In the genomic region with DNA sequence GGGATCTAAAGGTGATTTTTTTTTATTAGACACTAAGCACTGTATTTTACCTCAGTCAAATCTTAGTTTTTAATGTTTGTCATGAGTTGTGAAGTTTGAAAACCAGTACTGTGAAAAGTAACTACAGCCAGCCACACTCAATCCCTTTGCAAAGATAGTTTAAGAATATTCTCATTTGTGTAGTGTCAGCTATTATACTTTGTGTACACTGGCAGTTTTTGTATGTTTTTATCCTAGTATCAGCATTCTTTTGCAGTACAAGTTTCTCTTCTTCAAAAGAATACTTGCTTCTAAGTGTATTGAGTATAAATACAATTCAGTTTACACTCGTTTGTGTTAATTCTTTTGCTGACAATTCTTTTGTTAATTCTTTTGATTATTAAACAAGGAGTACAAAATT, we compare ENCODE assay signal across 5 cellular contexts.
A peak's percentile ranks its signal among the peaks of the same experiment; 100 is the strongest.
TF ChIP-seq lines count a peak whose summit lies in the region.

No MANE protein-coding gene starts in this region.

TF ChIP-seq in SK-N-SH, 30 proteins besides CTCF, POLR2A, EP300 and RAD21 (continues in another document):
- TF ChIP-seq, protein P1, sequence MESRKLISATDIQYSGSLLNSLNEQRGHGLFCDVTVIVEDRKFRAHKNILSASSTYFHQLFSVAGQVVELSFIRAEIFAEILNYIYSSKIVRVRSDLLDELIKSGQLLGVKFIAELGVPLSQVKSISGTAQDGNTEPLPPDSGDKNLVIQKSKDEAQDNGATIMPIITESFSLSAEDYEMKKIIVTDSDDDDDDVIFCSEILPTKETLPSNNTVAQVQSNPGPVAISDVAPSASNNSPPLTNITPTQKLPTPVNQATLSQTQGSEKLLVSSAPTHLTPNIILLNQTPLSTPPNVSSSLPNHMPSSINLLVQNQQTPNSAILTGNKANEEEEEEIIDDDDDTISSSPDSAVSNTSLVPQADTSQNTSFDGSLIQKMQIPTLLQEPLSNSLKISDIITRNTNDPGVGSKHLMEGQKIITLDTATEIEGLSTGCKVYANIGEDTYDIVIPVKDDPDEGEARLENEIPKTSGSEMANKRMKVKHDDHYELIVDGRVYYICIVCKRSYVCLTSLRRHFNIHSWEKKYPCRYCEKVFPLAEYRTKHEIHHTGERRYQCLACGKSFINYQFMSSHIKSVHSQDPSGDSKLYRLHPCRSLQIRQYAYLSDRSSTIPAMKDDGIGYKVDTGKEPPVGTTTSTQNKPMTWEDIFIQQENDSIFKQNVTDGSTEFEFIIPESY (IDR thresholded peaks at IDR 0.05; ENCODE audit: borderline replicate concordance, low read depth), result 0 out of 2 replicates have a peak, but pooled peaks have one; percentile 15
- TF ChIP-seq GATA2 (CRISPR knock-in tag; IDR thresholded peaks at IDR 0.05), result no peak
- TF ChIP-seq RCOR1 (IDR thresholded peaks at IDR 0.05; ENCODE audit: low read length), result no peak
- TF ChIP-seq NRF1 (IDR thresholded peaks at IDR 0.05; ENCODE audit: low read depth, low read length), result no peak
- no peak for TF ChIP-seq TCF12 (IDR thresholded peaks at IDR 0.05)

TF ChIP-seq in SK-N-SH treated with all-trans-retinoic acid at 6 μM for 48 hours, 23 proteins besides CTCF, POLR2A, EP300 and RAD21 (continues in another document):
- no peak for TF ChIP-seq OSR1 (CRISPR knock-in tag; IDR thresholded peaks at IDR 0.05)
- TF ChIP-seq GLIS3 (CRISPR knock-in tag; IDR thresholded peaks at IDR 0.05), result no peak
- TF ChIP-seq, protein P2, sequence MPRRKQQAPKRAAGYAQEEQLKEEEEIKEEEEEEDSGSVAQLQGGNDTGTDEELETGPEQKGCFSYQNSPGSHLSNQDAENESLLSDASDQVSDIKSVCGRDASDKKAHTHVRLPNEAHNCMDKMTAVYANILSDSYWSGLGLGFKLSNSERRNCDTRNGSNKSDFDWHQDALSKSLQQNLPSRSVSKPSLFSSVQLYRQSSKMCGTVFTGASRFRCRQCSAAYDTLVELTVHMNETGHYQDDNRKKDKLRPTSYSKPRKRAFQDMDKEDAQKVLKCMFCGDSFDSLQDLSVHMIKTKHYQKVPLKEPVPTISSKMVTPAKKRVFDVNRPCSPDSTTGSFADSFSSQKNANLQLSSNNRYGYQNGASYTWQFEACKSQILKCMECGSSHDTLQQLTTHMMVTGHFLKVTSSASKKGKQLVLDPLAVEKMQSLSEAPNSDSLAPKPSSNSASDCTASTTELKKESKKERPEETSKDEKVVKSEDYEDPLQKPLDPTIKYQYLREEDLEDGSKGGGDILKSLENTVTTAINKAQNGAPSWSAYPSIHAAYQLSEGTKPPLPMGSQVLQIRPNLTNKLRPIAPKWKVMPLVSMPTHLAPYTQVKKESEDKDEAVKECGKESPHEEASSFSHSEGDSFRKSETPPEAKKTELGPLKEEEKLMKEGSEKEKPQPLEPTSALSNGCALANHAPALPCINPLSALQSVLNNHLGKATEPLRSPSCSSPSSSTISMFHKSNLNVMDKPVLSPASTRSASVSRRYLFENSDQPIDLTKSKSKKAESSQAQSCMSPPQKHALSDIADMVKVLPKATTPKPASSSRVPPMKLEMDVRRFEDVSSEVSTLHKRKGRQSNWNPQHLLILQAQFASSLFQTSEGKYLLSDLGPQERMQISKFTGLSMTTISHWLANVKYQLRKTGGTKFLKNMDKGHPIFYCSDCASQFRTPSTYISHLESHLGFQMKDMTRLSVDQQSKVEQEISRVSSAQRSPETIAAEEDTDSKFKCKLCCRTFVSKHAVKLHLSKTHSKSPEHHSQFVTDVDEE (CRISPR knock-in tag; IDR thresholded peaks at IDR 0.05), result no peak
- no peak for TF ChIP-seq ZFP30 (CRISPR knock-in tag; IDR thresholded peaks at IDR 0.05)
- TF ChIP-seq, protein P3, sequence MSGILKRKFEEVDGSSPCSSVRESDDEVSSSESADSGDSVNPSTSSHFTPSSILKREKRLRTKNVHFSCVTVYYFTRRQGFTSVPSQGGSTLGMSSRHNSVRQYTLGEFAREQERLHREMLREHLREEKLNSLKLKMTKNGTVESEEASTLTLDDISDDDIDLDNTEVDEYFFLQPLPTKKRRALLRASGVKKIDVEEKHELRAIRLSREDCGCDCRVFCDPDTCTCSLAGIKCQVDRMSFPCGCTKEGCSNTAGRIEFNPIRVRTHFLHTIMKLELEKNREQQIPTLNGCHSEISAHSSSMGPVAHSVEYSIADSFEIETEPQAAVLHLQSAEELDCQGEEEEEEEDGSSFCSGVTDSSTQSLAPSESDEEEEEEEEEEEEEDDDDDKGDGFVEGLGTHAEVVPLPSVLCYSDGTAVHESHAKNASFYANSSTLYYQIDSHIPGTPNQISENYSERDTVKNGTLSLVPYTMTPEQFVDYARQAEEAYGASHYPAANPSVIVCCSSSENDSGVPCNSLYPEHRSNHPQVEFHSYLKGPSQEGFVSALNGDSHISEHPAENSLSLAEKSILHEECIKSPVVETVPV (CRISPR knock-in tag; IDR thresholded peaks at IDR 0.05), result no peak

TF ChIP-seq in A549, 52 proteins besides CTCF, POLR2A, EP300 and RAD21:
- TF ChIP-seq MAFK (IDR thresholded peaks at IDR 0.05; ENCODE audit: partially characterized antibody), result peak; percentile 56
- TF ChIP-seq ZNF302 (CRISPR knock-in tag; IDR thresholded peaks at IDR 0.05), result no peak

TF ChIP-seq in IMR-90, 13 proteins besides CTCF, POLR2A, EP300 and RAD21:
- no peak for TF ChIP-seq CHD1 (IDR thresholded peaks at IDR 0.05; ENCODE audit: low read depth, low read length)
- no peak for TF ChIP-seq FOS (IDR thresholded peaks at IDR 0.05; ENCODE audit: low read depth, low read length)
- TF ChIP-seq MAFK (IDR thresholded peaks at IDR 0.05; ENCODE audit: low read depth, low read length), result peak; percentile 53

TF ChIP-seq in K562, 482 proteins besides CTCF, POLR2A, EP300 and RAD21:
- no peak for TF ChIP-seq ETV1 (tag; conservative IDR thresholded peaks at IDR 0.05; ENCODE audit: low read depth)
- TF ChIP-seq, protein P4, sequence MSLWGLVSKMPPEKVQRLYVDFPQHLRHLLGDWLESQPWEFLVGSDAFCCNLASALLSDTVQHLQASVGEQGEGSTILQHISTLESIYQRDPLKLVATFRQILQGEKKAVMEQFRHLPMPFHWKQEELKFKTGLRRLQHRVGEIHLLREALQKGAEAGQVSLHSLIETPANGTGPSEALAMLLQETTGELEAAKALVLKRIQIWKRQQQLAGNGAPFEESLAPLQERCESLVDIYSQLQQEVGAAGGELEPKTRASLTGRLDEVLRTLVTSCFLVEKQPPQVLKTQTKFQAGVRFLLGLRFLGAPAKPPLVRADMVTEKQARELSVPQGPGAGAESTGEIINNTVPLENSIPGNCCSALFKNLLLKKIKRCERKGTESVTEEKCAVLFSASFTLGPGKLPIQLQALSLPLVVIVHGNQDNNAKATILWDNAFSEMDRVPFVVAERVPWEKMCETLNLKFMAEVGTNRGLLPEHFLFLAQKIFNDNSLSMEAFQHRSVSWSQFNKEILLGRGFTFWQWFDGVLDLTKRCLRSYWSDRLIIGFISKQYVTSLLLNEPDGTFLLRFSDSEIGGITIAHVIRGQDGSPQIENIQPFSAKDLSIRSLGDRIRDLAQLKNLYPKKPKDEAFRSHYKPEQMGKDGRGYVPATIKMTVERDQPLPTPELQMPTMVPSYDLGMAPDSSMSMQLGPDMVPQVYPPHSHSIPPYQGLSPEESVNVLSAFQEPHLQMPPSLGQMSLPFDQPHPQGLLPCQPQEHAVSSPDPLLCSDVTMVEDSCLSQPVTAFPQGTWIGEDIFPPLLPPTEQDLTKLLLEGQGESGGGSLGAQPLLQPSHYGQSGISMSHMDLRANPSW (CRISPR knock-in tag; IDR thresholded peaks at IDR 0.05), result no peak
- TF ChIP-seq ATF7 (IDR thresholded peaks at IDR 0.05), result no peak
- TF ChIP-seq, protein P5, sequence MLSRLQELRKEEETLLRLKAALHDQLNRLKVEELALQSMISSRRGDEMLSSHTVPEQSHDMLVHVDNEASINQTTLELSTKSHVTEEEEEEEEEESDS (CRISPR knock-in tag; IDR thresholded peaks at IDR 0.05), result no peak
- TF ChIP-seq ZNF316 (IDR thresholded peaks at IDR 0.05), result peak; percentile 74
- no peak for TF ChIP-seq COPS2 (conservative IDR thresholded peaks at IDR 0.05)
- TF ChIP-seq MEF2D (tag; conservative IDR thresholded peaks at IDR 0.05; ENCODE audit: low read depth), result no peak
- TF ChIP-seq HIVEP1 (CRISPR knock-in tag; IDR thresholded peaks at IDR 0.05), result no peak
- TF ChIP-seq, protein P6, sequence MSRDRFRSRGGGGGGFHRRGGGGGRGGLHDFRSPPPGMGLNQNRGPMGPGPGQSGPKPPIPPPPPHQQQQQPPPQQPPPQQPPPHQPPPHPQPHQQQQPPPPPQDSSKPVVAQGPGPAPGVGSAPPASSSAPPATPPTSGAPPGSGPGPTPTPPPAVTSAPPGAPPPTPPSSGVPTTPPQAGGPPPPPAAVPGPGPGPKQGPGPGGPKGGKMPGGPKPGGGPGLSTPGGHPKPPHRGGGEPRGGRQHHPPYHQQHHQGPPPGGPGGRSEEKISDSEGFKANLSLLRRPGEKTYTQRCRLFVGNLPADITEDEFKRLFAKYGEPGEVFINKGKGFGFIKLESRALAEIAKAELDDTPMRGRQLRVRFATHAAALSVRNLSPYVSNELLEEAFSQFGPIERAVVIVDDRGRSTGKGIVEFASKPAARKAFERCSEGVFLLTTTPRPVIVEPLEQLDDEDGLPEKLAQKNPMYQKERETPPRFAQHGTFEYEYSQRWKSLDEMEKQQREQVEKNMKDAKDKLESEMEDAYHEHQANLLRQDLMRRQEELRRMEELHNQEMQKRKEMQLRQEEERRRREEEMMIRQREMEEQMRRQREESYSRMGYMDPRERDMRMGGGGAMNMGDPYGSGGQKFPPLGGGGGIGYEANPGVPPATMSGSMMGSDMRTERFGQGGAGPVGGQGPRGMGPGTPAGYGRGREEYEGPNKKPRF (IDR thresholded peaks at IDR 0.05; ENCODE audit: low read depth, low read length), result no peak
- no peak for TF ChIP-seq ZNF561 (CRISPR knock-in tag; conservative IDR thresholded peaks at IDR 0.05)
- no peak for TF ChIP-seq HSF4 (CRISPR knock-in tag; IDR thresholded peaks at IDR 0.05; ENCODE audit: borderline replicate concordance)
- no peak for TF ChIP-seq NRF1 (conservative IDR thresholded peaks at IDR 0.05 in 1 of 2, IDR thresholded peaks at IDR 0.05 in 1 of 2)
- TF ChIP-seq C11orf30 (IDR thresholded peaks at IDR 0.05; ENCODE audit: low read depth), result peak; percentile 31; the same call in 1 of the 2 replicates
- no peak for TF ChIP-seq CEBPG (CRISPR knock-in tag; IDR thresholded peaks at IDR 0.05)
- TF ChIP-seq CEBPG (tag; conservative IDR thresholded peaks at IDR 0.05 in 1 of 2, IDR thresholded peaks at IDR 0.05 in 1 of 2), result no peak
- TF ChIP-seq SMAD2 (IDR thresholded peaks at IDR 0.05; ENCODE audit: low read depth, low read length), result no peak
- no peak for TF ChIP-seq ZNF347 (CRISPR knock-in tag; IDR thresholded peaks at IDR 0.05; ENCODE audit: low read depth)
